ENCODE assay signal across 33 cellular contexts in genomic region chr17:15466131-15466530, GRCh38.
"Had no signal": no experiment of that assay in that cellular context is flagged by ENCODE, and none has a peak within 500 bp of the region (broad histone marks: within the 10 kb centered on the region; RNA-seq: fewer than 3 reads in every experiment).

No MANE protein-coding gene starts in this region.

- DNase-seq: activated B cell treated with CpG ODN at 0.5 μM for 24 hours; activated CD4-positive, alpha-beta memory T cell treated with anti-CD3 and anti-CD28 coated beads for 36 hours; activated CD4-positive, alpha-beta T cell treated with anti-CD3 and anti-CD28 coated beads for 4 hours; activated CD4-positive, alpha-beta T cell treated with anti-CD3 and anti-CD28 coated beads, Interleukin-2, amount 50 U/mL, for 1 hour; activated CD4-positive, CD25-positive, alpha-beta regulatory T cell treated with anti-CD3 and anti-CD28 coated beads, Interleukin-2, amount 50 U/mL, for 72 hours; activated CD8-positive, alpha-beta memory T cell treated with anti-CD3 and anti-CD28 coated beads, Interleukin-2, amount 50 U/mL, for 4 hours; activated naive CD4-positive, alpha-beta T cell treated with anti-CD3 and anti-CD28 coated beads, Interleukin-2, amount 10 ng/mL, durations not matched to agents 7 days and 5 days; activated naive CD8-positive, alpha-beta T cell treated with anti-CD3 and anti-CD28 coated beads, Interleukin-2, amount 50 U/mL, for 24 hours; activated T-cell treated with anti-CD3 and anti-CD28 coated beads for 4 hours; activated T-cell treated with anti-CD3 and anti-CD28 coated beads, Interleukin-2, amount 50 U/mL, for 4 hours; anterior cingulate cortex; central memory CD4-positive, alpha-beta T cell; Karpas-422; KBM-7; MG63; MV-4-11; NCI-H1105; NCI-H1417 treated with DMSO at 0.1 percent for 48 hours; NCI-H187 treated with DMSO at 0.1 percent for 48 hours; NCI-H2081; NCI-H226; NCI-H510A; NCI-H526; NCI-H774; SHP77; T-cell; T-helper 17 cell; T-helper 9 cell had no signal

- H3K27ac ChIP-seq: SJCRH30, SK-N-MC, VCaP had no signal

- ATAC-seq: activated naive CD8-positive, alpha-beta T cell treated with anti-CD3 and anti-CD28 coated beads, Interleukin-2, amount 50 U/mL, for 24 hours; activated T-cell treated with anti-CD3 and anti-CD28 coated beads, Interleukin-2, amount 50 U/mL, for 4 hours; Panc1; T-cell; T-helper 17 cell had no signal

- FAIRE-seq: colon had no signal

- H3K27me3 ChIP-seq: MG63, SJCRH30 had no signal

- H3K9me3 ChIP-seq: MG63 had no signal

- H3K36me3 ChIP-seq: MG63, SJCRH30 had no signal

- H3K4me3 ChIP-seq: MG63, SJCRH30, SK-N-MC had no signal
